In the genomic region with DNA sequence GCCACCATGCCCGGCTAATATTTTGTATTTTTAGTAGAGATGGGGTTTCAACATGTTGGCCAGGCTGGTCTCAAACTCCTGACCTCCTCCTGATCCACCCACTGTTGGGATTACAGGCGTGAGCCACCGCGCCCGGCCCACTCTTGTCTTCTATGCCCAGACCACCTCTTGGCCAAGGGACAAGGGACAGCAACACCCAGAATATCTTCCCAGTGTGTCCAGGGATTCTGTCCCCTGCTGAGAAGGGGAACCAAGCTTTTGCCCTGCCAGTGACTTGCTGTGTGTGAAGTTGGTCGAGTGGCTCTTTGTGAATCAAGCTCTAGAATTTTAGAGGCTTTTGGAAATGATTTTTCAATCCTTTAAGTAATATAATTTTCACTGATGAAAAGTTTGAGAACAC, we compare ENCODE assay signal across 36 cellular contexts. TPM values are rescaled to one million over a fixed set of nuclear protein-coding genes. Genes with fewer than 3 reads are reported as not detected.
"Had no signal": no experiment of that assay in that cellular context is flagged by ENCODE, and none has a peak within 500 bp of the region (broad histone marks: within the 10 kb centered on the region; RNA-seq: fewer than 3 reads in every experiment).

No MANE protein-coding gene starts in this region.

- H3K4me3 ChIP-seq: gastroesophageal sphincter, hepatocyte, pancreas, prostate gland, smooth muscle cell had no signal

- H3K27ac ChIP-seq: brain microvascular endothelial cell, gastroesophageal sphincter, hepatocyte, neutrophil, pancreas, prostate gland had no signal

- H3K9me3 Mint-ChIP-seq: activated naive CD4-positive, alpha-beta T cell treated with anti-CD3 and anti-CD28 coated beads, Interleukin-2, amount 10 ng/mL, durations not matched to agents 7 days and 5 days; activated T-cell treated with anti-CD3 and anti-CD28 coated beads, Interleukin-2, amount 50 U/mL, for 24 hours; mesothelial cell of epicardium; naive B cell; nephron progenitor cell; stimulated activated memory B cell treated with anti-CD40 and anti-IgM and Interleukin-4, amounts not matched to agents 10 μg/mL and 1 μg/mL and 100 μg/mL, for 72 hours; stimulated activated naive CD8-positive, alpha-beta T cell treated with anti-CD3 and anti-CD28 coated beads, Interleukin-15, amount 100 ng/mL, for 72 hours; type B pancreatic cell had no signal

- DNase-seq: activated CD4-positive, alpha-beta T cell treated with anti-CD3 and anti-CD28 coated beads for 1 hour; activated CD8-positive, alpha-beta T cell treated with anti-CD3 and anti-CD28 coated beads, Interleukin-2, amount 10 ng/mL, durations not matched to agents 7 days and 5 days; activated gamma-delta T cell; activated naive CD4-positive, alpha-beta T cell treated with anti-CD3 and anti-CD28 coated beads, Interleukin-2, amount 10 ng/mL, durations not matched to agents 7 days and 5 days; activated T-cell treated with anti-CD3 and anti-CD28 coated beads, Interleukin-2, amount 50 U/mL, for 24 hours; amniotic stem cell; brain microvascular endothelial cell; caudate nucleus; cortex of kidney; islet precursor cell; left colon; mammary epithelial cell; naive B cell; nephron progenitor cell; stimulated activated CD4-positive, alpha-beta T cell treated with anti-CD3 and anti-CD28 coated beads, Interleukin-1b, Interleukin-23, amount 100 ng/mL, for 48 hours; stimulated activated CD4-positive, alpha-beta T cell treated with anti-CD3 and anti-CD28 coated beads, Interleukin-4, amount 100 ng/mL, for 4 hours; stimulated activated CD8-positive, alpha-beta memory T cell treated with anti-CD3 and anti-CD28 coated beads, Interleukin-4, amount 100 ng/mL, for 48 hours; stimulated activated naive CD8-positive, alpha-beta T cell treated with anti-CD3 and anti-CD28 coated beads, Interleukin-15, amount 100 ng/mL, for 72 hours; substantia nigra; T1000 had no signal

- H3K79me2 ChIP-seq: hepatocyte had no signal

- H3K4me3 Mint-ChIP-seq: activated CD8-positive, alpha-beta T cell treated with anti-CD3 and anti-CD28 coated beads, Interleukin-2, amount 10 ng/mL, durations not matched to agents 7 days and 5 days; activated naive CD4-positive, alpha-beta T cell treated with anti-CD3 and anti-CD28 coated beads, Interleukin-2, amount 10 ng/mL, durations not matched to agents 7 days and 5 days; activated T-cell treated with anti-CD3 and anti-CD28 coated beads, Interleukin-2, amount 50 U/mL, for 24 hours; mesothelial cell of epicardium; naive B cell; nephron progenitor cell; stimulated activated memory B cell treated with anti-CD40 and anti-IgM and Interleukin-4, amounts not matched to agents 10 μg/mL and 1 μg/mL and 100 μg/mL, for 72 hours; stimulated activated naive CD8-positive, alpha-beta T cell treated with anti-CD3 and anti-CD28 coated beads, Interleukin-15, amount 100 ng/mL, for 72 hours; type B pancreatic cell had no signal

- H3K4me1 Mint-ChIP-seq: mesothelial cell of epicardium; stimulated activated memory B cell treated with anti-CD40 and anti-IgM and Interleukin-4, amounts not matched to agents 10 μg/mL and 1 μg/mL and 100 μg/mL, for 72 hours had no signal

- H3K4me2 ChIP-seq: hepatocyte, smooth muscle cell had no signal

- ATAC-seq: activated CD8-positive, alpha-beta T cell treated with anti-CD3 and anti-CD28 coated beads, Interleukin-2, amount 10 ng/mL, durations not matched to agents 7 days and 5 days; gastroesophageal sphincter; left colon; pancreas; stimulated activated memory B cell treated with anti-CD40 and anti-IgM and Interleukin-4, amounts not matched to agents 10 μg/mL and 1 μg/mL and 100 μg/mL, for 72 hours; stimulated activated naive CD8-positive, alpha-beta T cell treated with anti-CD3 and anti-CD28 coated beads, Interleukin-15, amount 100 ng/mL, for 72 hours had no signal

- H3K36me3 ChIP-seq: brain microvascular endothelial cell, gastroesophageal sphincter, neutrophil, pancreas, prostate gland had no signal

- H2AFZ ChIP-seq: hepatocyte had no signal

- H3K27ac Mint-ChIP-seq: activated CD8-positive, alpha-beta T cell treated with anti-CD3 and anti-CD28 coated beads, Interleukin-2, amount 10 ng/mL, durations not matched to agents 7 days and 5 days; activated naive CD4-positive, alpha-beta T cell treated with anti-CD3 and anti-CD28 coated beads, Interleukin-2, amount 10 ng/mL, durations not matched to agents 7 days and 5 days; activated T-cell treated with anti-CD3 and anti-CD28 coated beads, Interleukin-2, amount 50 U/mL, for 24 hours; mesothelial cell of epicardium; nephron progenitor cell; stimulated activated memory B cell treated with anti-CD40 and anti-IgM and Interleukin-4, amounts not matched to agents 10 μg/mL and 1 μg/mL and 100 μg/mL, for 72 hours; type B pancreatic cell had no signal

- H3K9me3 ChIP-seq: gastroesophageal sphincter, neutrophil, pancreas, prostate gland had no signal

- H3K4me1 ChIP-seq: prostate gland had no signal

- H3K27me3 ChIP-seq: hepatocyte, neutrophil had no signal

- H3K36me3 Mint-ChIP-seq: activated naive CD4-positive, alpha-beta T cell treated with anti-CD3 and anti-CD28 coated beads, Interleukin-2, amount 10 ng/mL, durations not matched to agents 7 days and 5 days; mesothelial cell of epicardium; stimulated activated memory B cell treated with anti-CD40 and anti-IgM and Interleukin-4, amounts not matched to agents 10 μg/mL and 1 μg/mL and 100 μg/mL, for 72 hours; type B pancreatic cell had no signal

RNA-seq across cellular contexts. Expression of gene MPO, which starts 1.7 kb away (rescaled TPM):
- total RNA-seq: activated CD8-positive, alpha-beta T cell treated with anti-CD3 and anti-CD28 coated beads, Interleukin-2, amount 10 ng/mL, durations not matched to agents 7 days and 5 days; astrocyte; chondrocyte; endothelial cell of umbilical vein; fibroblast of lung; fibroblast of villous mesenchyme; mammary epithelial cell; mesothelial cell of epicardium; smooth muscle cell had no signal

RNA-seq across cellular contexts. Expression of gene LPO, which starts 44.1 kb away (rescaled TPM):
- total RNA-seq: activated CD8-positive, alpha-beta T cell treated with anti-CD3 and anti-CD28 coated beads, Interleukin-2, amount 10 ng/mL, durations not matched to agents 7 days and 5 days; astrocyte; chondrocyte; endothelial cell of umbilical vein; fibroblast of lung; fibroblast of villous mesenchyme; left colon; liver; mammary epithelial cell; pancreas; prostate gland; T-helper 1 cell treated with Interleukin-12 subunit alpha and Interleukin-12 subunit beta and Interleukin-4 antibody, amounts not matched to agents 30 ng/mL and 1 ng/mL, for 36 hours had no signal

RNA-seq across cellular contexts. Expression of gene TSPOAP1, which starts 46.2 kb away (rescaled TPM):
- total RNA-seq: endothelial cell of umbilical vein had no signal
